20 cellular contexts compared by ENCODE assay signal in genomic region chr3:159548675-159549335, GRCh38.
DNase-seq lines count a peak whose midpoint lies in the region; ATAC-seq and TF ChIP-seq lines count a peak whose summit lies in the region.
"Had no signal": no experiment of that assay in that cellular context is flagged by ENCODE, and none has a peak within 500 bp of the region (broad histone marks: within the 10 kb centered on the region; RNA-seq: fewer than 3 reads in every experiment).

No MANE protein-coding gene starts in this region.

- H3K27me3 ChIP-seq in uterus = no peaks in the 10 kb centered on the region
- H3K27me3 ChIP-seq in CD8-positive, alpha-beta T cell (ENCODE audit: insufficient read depth, low read length) = no peaks in the 10 kb centered on the region
- H3K27me3 ChIP-seq: left lung, neutrophil, stomach had no signal

- no peaks in the 10 kb centered on the region for H3K36me3 Mint-ChIP-seq in immature natural killer cell
- no peaks in the 10 kb centered on the region for H3K36me3 Mint-ChIP-seq in CD8-positive, alpha-beta T cell
- H3K36me3 Mint-ChIP-seq: activated naive CD4-positive, alpha-beta T cell treated with anti-CD3 and anti-CD28 coated beads, Interleukin-2, amount 10 ng/mL, durations not matched to agents 7 days and 5 days had no signal

- H3K9me3 Mint-ChIP-seq in immature natural killer cell = peaks cover 0 to 12% (median 4%) of the 10 kb centered on the region in 6 donors
- peaks cover 15% of the 10 kb centered on the region for H3K9me3 Mint-ChIP-seq in CD8-positive, alpha-beta T cell
- H3K9me3 Mint-ChIP-seq: activated naive CD4-positive, alpha-beta T cell treated with anti-CD3 and anti-CD28 coated beads, Interleukin-2, amount 10 ng/mL, durations not matched to agents 7 days and 5 days had no signal

- no peak overlapping the region for H3K27ac ChIP-seq in uterus
- no peak overlapping the region for H3K27ac ChIP-seq in CD8-positive, alpha-beta T cell (ENCODE audit: low read depth, low read length)
- H3K27ac ChIP-seq: left lung, neutrophil, stomach had no signal

- H3K9me3 ChIP-seq in uterus = no peaks in the 10 kb centered on the region
- no peaks in the 10 kb centered on the region for H3K9me3 ChIP-seq in CD8-positive, alpha-beta T cell (ENCODE audit: low read length)
- H3K9me3 ChIP-seq: neutrophil had no signal

- H3K4me1 Mint-ChIP-seq in immature natural killer cell = no peaks in the 10 kb centered on the region
- H3K4me1 Mint-ChIP-seq in CD8-positive, alpha-beta T cell (ENCODE audit: low read depth) = no peaks in the 10 kb centered on the region
- H3K4me1 Mint-ChIP-seq: activated naive CD4-positive, alpha-beta T cell treated with anti-CD3 and anti-CD28 coated beads, Interleukin-2, amount 10 ng/mL, durations not matched to agents 7 days and 5 days had no signal

- no peak overlapping the region for H3K27ac Mint-ChIP-seq in immature natural killer cell
- no peak overlapping the region for H3K27ac Mint-ChIP-seq in CD8-positive, alpha-beta T cell
- H3K27ac Mint-ChIP-seq: activated naive CD4-positive, alpha-beta T cell treated with anti-CD3 and anti-CD28 coated beads, Interleukin-2, amount 10 ng/mL, durations not matched to agents 7 days and 5 days; CD4-positive, alpha-beta T cell had no signal

- H3K36me3 ChIP-seq in uterus = no peaks in the 10 kb centered on the region
- H3K36me3 ChIP-seq in CD8-positive, alpha-beta T cell (ENCODE audit: insufficient read depth, low read length) = no peaks in the 10 kb centered on the region
- H3K36me3 ChIP-seq: left lung, neutrophil, stomach had no signal

- CTCF ChIA-PET in CD8-positive, alpha-beta T cell (lab: Charles Lee) = interaction anchor here (1.4 kb wide), 1 partner anchor 14 kb away, joined by 3 read pairs; no protein-coding TSS in a partner anchor

- intact Hi-C loops in uterus (cut with DNase I; ENCODE audit: low total_unique reads) = no loop called here
- intact Hi-C loops in CD8-positive, alpha-beta T cell (cut with DNase I, micrococcal nuclease) = no loop called here

- H3K4me3 ChIP-seq in fibroblast of pulmonary artery (replicated peaks; ENCODE audit: low read depth, low read length) (no peak overlapping the region), uterus (no peak overlapping the region)
- H3K4me3 ChIP-seq in CD8-positive, alpha-beta T cell (ENCODE audit: low read depth, low read length) = no peak overlapping the region
- H3K4me3 ChIP-seq: left lung, stomach had no signal

- TF ChIP-seq CTCF in fibroblast of pulmonary artery (IDR thresholded peaks at IDR 0.05; ENCODE audit: low read length, missing control alignments) (no peak), uterus (IDR thresholded peaks at IDR 0.05) (no peak)
- TF ChIP-seq CTCF in CD8-positive, alpha-beta T cell (IDR thresholded peaks at IDR 0.05) = no peak

- ATAC-seq in HG02763 (IDR thresholded peaks at IDR 0.05; ENCODE audit: unreplicated experiment) = no peak
- no peak for ATAC-seq in CD8-positive, alpha-beta T cell
- ATAC-seq: left lung, right cardiac atrium had no signal

- no peak overlapping the region for H3K4me3 Mint-ChIP-seq in immature natural killer cell
- no peak overlapping the region for H3K4me3 Mint-ChIP-seq in CD8-positive, alpha-beta T cell
- H3K4me3 Mint-ChIP-seq: activated naive CD4-positive, alpha-beta T cell treated with anti-CD3 and anti-CD28 coated beads, Interleukin-2, amount 10 ng/mL, durations not matched to agents 7 days and 5 days; CD4-positive, alpha-beta T cell had no signal

- POLR2A ChIA-PET in CD8-positive, alpha-beta T cell (lab: Charles Lee) = no interaction called here

- no peaks in the 10 kb centered on the region for H3K4me1 ChIP-seq in uterus
- no peaks in the 10 kb centered on the region for H3K4me1 ChIP-seq in CD8-positive, alpha-beta T cell (ENCODE audit: insufficient read depth, low read length)
- H3K4me1 ChIP-seq: left lung, stomach had no signal

- DNase-seq in A172 (ENCODE audit: low spot score) (peak; percentile 56), HCEC 1CT (peak; percentile 88), SW480 (ENCODE audit: low spot score) (peak; percentile 11), fibroblast of pulmonary artery (ENCODE audit: low read depth) (peak; percentile 54), immature natural killer cell (no peak), uterus (no peak)
- no peak for DNase-seq in CD8-positive, alpha-beta T cell
- DNase-seq: activated naive CD4-positive, alpha-beta T cell treated with anti-CD3 and anti-CD28 coated beads, Interleukin-2, amount 10 ng/mL, durations not matched to agents 7 days and 5 days; caudate nucleus; CD4-positive, alpha-beta T cell; DMS79 treated with DMSO at 0.1 percent for 48 hours; effector CD4-positive, alpha-beta T cell; left lung; NCI-H2081 treated with DMSO at 0.1 percent for 48 hours; NCI-H526 treated with DMSO at 0.1 percent for 48 hours; right cardiac atrium; stimulated activated CD4-positive, alpha-beta T cell treated with anti-CD3 and anti-CD28 coated beads, Interleukin-1b, Interleukin-23, amount 100 ng/mL, for 48 hours; stomach had no signal

- H3K27me3 Mint-ChIP-seq in immature natural killer cell (ENCODE audit: low read depth in 3 of 3) = peaks cover 0 to 3% (median 1%) of the 10 kb centered on the region in 3 donors
- H3K27me3 Mint-ChIP-seq in CD8-positive, alpha-beta T cell (ENCODE audit: low read depth) = no peaks in the 10 kb centered on the region
- H3K27me3 Mint-ChIP-seq: activated naive CD4-positive, alpha-beta T cell treated with anti-CD3 and anti-CD28 coated beads, Interleukin-2, amount 10 ng/mL, durations not matched to agents 7 days and 5 days; CD4-positive, alpha-beta T cell had no signal

- TF ChIP-seq POLR2A in uterus (IDR thresholded peaks at IDR 0.05) = no peak

Comparison
In these comparisons a context has a peak if more than half of its experiments do, and no peak if none do; other contexts are left out.
1. DNase-seq: peak in A172 (single experiment), HCEC 1CT (single experiment), SW480 (single experiment) and fibroblast of pulmonary artery (single experiment); none in immature natural killer cell (0 of 3), uterus (0 of 2) and CD8-positive, alpha-beta T cell (0 of 7).